ENCODE assay signal across 8 cellular contexts in genomic region chr20:46512943-46513844, GRCh38. TPM values are rescaled to one million over a fixed set of nuclear protein-coding genes. Genes with fewer than 3 reads are reported as not detected.
DNase-seq lines count a peak whose midpoint lies in the region; ATAC-seq and TF ChIP-seq lines count a peak whose summit lies in the region.

Gene ZNF334, minus strand, starts transcription at chr20:46513559. Its CDS starts 1,457 bp downstream, at chr20:46512102.

- no peaks in the 10 kb centered on the region for H3K9me3 ChIP-seq in ascending aorta
- no peaks in the 10 kb centered on the region for H3K9me3 ChIP-seq in iPS-15b (ENCODE audit: control insufficient read depth, insufficient read depth, low read length)

- H3K27me3 ChIP-seq in ascending aorta (no peaks in the 10 kb centered on the region), iPS-15b (ENCODE audit: control insufficient read depth, insufficient read depth, low read length) (peaks cover 4% of the 10 kb centered on the region)

- H3K27ac ChIP-seq in ascending aorta, result peak within 1 kb of the TSS in 1 of 2 donors; percentile 39

- H3K27me3 Mint-ChIP-seq in HFFc6 (ENCODE audit: insufficient read depth), result peaks cover 2% of the 10 kb centered on the region; the same call in 1 of the 2 replicates

- peak within 1 kb of the TSS; percentile 87 for H3K4me3 Mint-ChIP-seq in HFFc6

- peak within 1 kb of the TSS; percentile 87 for H3K9ac ChIP-seq in iPS-15b (ENCODE audit: low read depth, low read length)

- intact Hi-C loops in ascending aorta (cut with DNase I), result no loop called here

- in situ Hi-C loops in Caki2 (cut with HindIII; ENCODE audit: low pct_unique_long_range_greater_than_20kb, low sequenced_read_pairs), result no loop called here

- H3K9me3 Mint-ChIP-seq in HFFc6, result no peaks in the 10 kb centered on the region

- TF ChIP-seq CTCF in HFFc6 (IDR thresholded peaks at IDR 0.05) (no peak), ascending aorta (IDR thresholded peaks at IDR 0.05) (no peak)

- no peaks in the 10 kb centered on the region for H3K4me1 Mint-ChIP-seq in HFFc6 (ENCODE audit: low read depth)

- no peak for ATAC-seq in HG02798 (IDR thresholded peaks at IDR 0.05; ENCODE audit: poor library complexity, unreplicated experiment)

- peaks cover 0 to 2% of the 10 kb centered on the region in 2 donors for H3K4me1 ChIP-seq in ascending aorta
- no peaks in the 10 kb centered on the region for H3K4me1 ChIP-seq in iPS-15b (ENCODE audit: control insufficient read depth, insufficient read depth, low read length)

- peak; percentile 6 for DNase-seq in Caki2 (ENCODE audit: low read depth)
- peak; percentile 0 for DNase-seq in HFFc6
- DNase-seq in NCI-H748 (lab: John Stamatoyannopoulos, UW; ENCODE audit: unreplicated experiment), result peak; percentile 85
- DNase-seq in ascending aorta (ENCODE audit: low spot score in 2 of 2), result no peak
- DNase-seq in retina, result peak; percentile 94
- no peak for DNase-seq in activated gamma-delta T cell (lab: John Stamatoyannopoulos, UW)

- H3K27ac Mint-ChIP-seq in HFFc6, result peak within 1 kb of the TSS; percentile 41; the same call in 1 of the 2 replicates

- H3K4me3 ChIP-seq in ascending aorta, result peak within 1 kb of the TSS; percentile 67 to 76
- peak within 1 kb of the TSS; percentile 83 for H3K4me3 ChIP-seq in iPS-15b (ENCODE audit: low read depth, low read length)

- H3K36me3 ChIP-seq in ascending aorta (no peaks in the 10 kb centered on the region), iPS-15b (ENCODE audit: control insufficient read depth, insufficient read depth, low read length) (peaks cover 4% of the 10 kb centered on the region)

- H3K36me3 Mint-ChIP-seq in HFFc6 (ENCODE audit: low read depth), result no peaks in the 10 kb centered on the region

RNA-seq across cellular contexts. Expression of gene ZNF334, which starts in this region (rescaled TPM):
- 0.24 TPM in 1 of 2 replicates, not detected in the other for total RNA-seq in Caki2 (2014; rRNA removed; shearing (Covaris generic); ENCODE audit: low replicate concordance)
- 1 to 10 TPM in 5 of 6 experiments, under 1 TPM in 1; 0.87 to 1.6 (median 1.2) TPM for total RNA-seq in HFFc6 (2021; fragmentation: NEBNext Ultra II Directional; extraction: Animal tissue kit (Norgen Biotek cat#: 25700))
- total RNA-seq in ascending aorta, result not detected

Comparison
In these comparisons a context has a peak if more than half of its experiments do, and no peak if none do; other contexts are left out.
1. Peak in DNase-seq in Caki2; RNA of the gene not detected or under 1 TPM.
2. DNase-seq: peak in HFFc6 (single experiment), NCI-H748 (single experiment) and retina (single experiment); none in ascending aorta (0 of 2) and activated gamma-delta T cell (single experiment).